Comparison of ENCODE assay signal across 10 cellular contexts in genomic region chr10:11335167-11335652, GRCh38.
DNase-seq lines count a peak whose midpoint lies in the region; ATAC-seq and TF ChIP-seq lines count a peak whose summit lies in the region.
"Had no signal": no experiment of that assay in that cellular context is flagged by ENCODE, and none has a peak within 500 bp of the region (broad histone marks: within the 10 kb centered on the region; RNA-seq: fewer than 3 reads in every experiment).

No MANE protein-coding gene starts in this region.

- H3K4me1 Mint-ChIP-seq in activated CD8-positive, alpha-beta T cell treated with anti-CD3 and anti-CD28 coated beads, Interleukin-2, amount 10 ng/mL, durations not matched to agents 7 days and 5 days (ENCODE audit: low read depth): peaks cover 17% of the 10 kb centered on the region
- H3K4me1 Mint-ChIP-seq in immature natural killer cell: peaks cover 35 to 67% of the 10 kb centered on the region in 2 donors
- H3K4me1 Mint-ChIP-seq in Calu3 (ENCODE audit: low read depth, unreplicated experiment): no peaks in the 10 kb centered on the region

- H3K36me3 ChIP-seq in heart left ventricle (peaks cover 0 to 33% (median 8%) of the 10 kb centered on the region in 9 donors), left ventricle myocardium inferior (peaks cover 13% of the 10 kb centered on the region), upper lobe of left lung (peaks cover 0 to 17% (median 4%) of the 10 kb centered on the region in 4 donors)
- H3K36me3 ChIP-seq: gastrocnemius medialis had no signal

- TF ChIP-seq POLR2A in heart left ventricle (IDR thresholded peaks at IDR 0.05) (no peak), upper lobe of left lung (IDR thresholded peaks at IDR 0.05) (no peak)

- no peaks in the 10 kb centered on the region for H3K9me3 ChIP-seq in heart left ventricle
- H3K9me3 ChIP-seq in left ventricle myocardium inferior (replicated peaks): no peaks in the 10 kb centered on the region
- no peaks in the 10 kb centered on the region for H3K9me3 ChIP-seq in upper lobe of left lung
- H3K9me3 ChIP-seq: gastrocnemius medialis had no signal

- intact Hi-C loops in heart left ventricle (cut with DNase I) (no loop called here), left ventricle myocardium inferior (cut with micrococcal nuclease) (no loop called here), Calu3 (cut with micrococcal nuclease; ENCODE audit: unreplicated experiment) (no loop called here)

- H3K4me3 ChIP-seq in heart left ventricle: no peak overlapping the region
- no peak overlapping the region for H3K4me3 ChIP-seq in left ventricle myocardium inferior
- no peak overlapping the region for H3K4me3 ChIP-seq in upper lobe of left lung
- H3K4me3 ChIP-seq: gastrocnemius medialis had no signal

- CTCF ChIA-PET in activated CD8-positive, alpha-beta T cell treated with anti-CD3 and anti-CD28 coated beads, Interleukin-2, amount 10 ng/mL, durations not matched to agents 7 days and 5 days (lab: Charles Lee): no interaction called here
- CTCF ChIA-PET in Calu3 (lab: Charles Lee): no interaction called here

- no peaks in the 10 kb centered on the region for H3K9me3 Mint-ChIP-seq in activated CD8-positive, alpha-beta T cell treated with anti-CD3 and anti-CD28 coated beads, Interleukin-2, amount 10 ng/mL, durations not matched to agents 7 days and 5 days (ENCODE audit: insufficient read depth)
- H3K9me3 Mint-ChIP-seq in immature natural killer cell: no peaks in the 10 kb centered on the region
- H3K9me3 Mint-ChIP-seq in Calu3 (ENCODE audit: low read depth, unreplicated experiment): no peaks in the 10 kb centered on the region

- WGBS in heart left ventricle, 4 donors: 52 to 65% (median 54%) methylated on average over 12 of the region's 12 CpGs
- 50 to 56% methylated on average over 12 of the region's 12 CpGs for WGBS in upper lobe of left lung, 2 donors

- ATAC-seq in heart left ventricle: peak in 3 of 4 donors; percentile 46 to 71 (median 69)
- no peak for ATAC-seq in activated CD8-positive, alpha-beta T cell treated with anti-CD3 and anti-CD28 coated beads, Interleukin-2, amount 10 ng/mL, durations not matched to agents 7 days and 5 days
- peak; percentile 32 to 78 for ATAC-seq in upper lobe of left lung (ENCODE audit: low FRiP score in 2 of 2)
- ATAC-seq in GM19395 (IDR thresholded peaks at IDR 0.05; ENCODE audit: unreplicated experiment): no peak
- ATAC-seq: gastrocnemius medialis had no signal

- no peak for TF ChIP-seq EP300 in upper lobe of left lung (IDR thresholded peaks at IDR 0.05)

- H3K4me1 ChIP-seq in heart left ventricle (peaks cover 3 to 49% (median 24%) of the 10 kb centered on the region in 12 donors), left ventricle myocardium inferior (peaks cover 46% of the 10 kb centered on the region), upper lobe of left lung (peaks cover 3 to 17% (median 7%) of the 10 kb centered on the region in 4 donors)

- no TSS peak for BruUV-seq in Calu3 (replicated peaks; lab: Mats Ljungman, UMichigan)

- POLR2A ChIA-PET in activated CD8-positive, alpha-beta T cell treated with anti-CD3 and anti-CD28 coated beads, Interleukin-2, amount 10 ng/mL, durations not matched to agents 7 days and 5 days (lab: Charles Lee): interaction anchor here (0.6 to 0.9 kb wide), 2 partner anchors 9 to 11 kb away, joined by 3 read pairs; no protein-coding TSS in a partner anchor

- no peaks in the 10 kb centered on the region for H3K27me3 Mint-ChIP-seq in activated CD8-positive, alpha-beta T cell treated with anti-CD3 and anti-CD28 coated beads, Interleukin-2, amount 10 ng/mL, durations not matched to agents 7 days and 5 days (ENCODE audit: low read depth)
- H3K27me3 Mint-ChIP-seq in immature natural killer cell (ENCODE audit: low read depth in 3 of 3): peaks cover 31 to 46% (median 41%) of the 10 kb centered on the region in 3 donors
- peaks cover 71% of the 10 kb centered on the region for H3K27me3 Mint-ChIP-seq in Calu3 (ENCODE audit: unreplicated experiment)

- H3K4me3 Mint-ChIP-seq in activated CD8-positive, alpha-beta T cell treated with anti-CD3 and anti-CD28 coated beads, Interleukin-2, amount 10 ng/mL, durations not matched to agents 7 days and 5 days: no peak overlapping the region
- H3K4me3 Mint-ChIP-seq in immature natural killer cell (peak overlapping the region in 1 of 5 donors; percentile 13), Calu3 (ENCODE audit: low read depth, unreplicated experiment) (no peak overlapping the region)

- H3K36me3 Mint-ChIP-seq in activated CD8-positive, alpha-beta T cell treated with anti-CD3 and anti-CD28 coated beads, Interleukin-2, amount 10 ng/mL, durations not matched to agents 7 days and 5 days (ENCODE audit: low read depth): peaks cover 46% of the 10 kb centered on the region
- peaks cover 10 to 37% (median 22%) of the 10 kb centered on the region in 3 donors for H3K36me3 Mint-ChIP-seq in immature natural killer cell
- H3K36me3 Mint-ChIP-seq in Calu3 (ENCODE audit: insufficient read depth, unreplicated experiment): no peaks in the 10 kb centered on the region

- H3K27ac ChIP-seq in heart left ventricle (peak overlapping the region in 1 of 12 donors; percentile 23), left ventricle myocardium inferior (replicated peaks) (no peak overlapping the region), upper lobe of left lung (no peak overlapping the region)
- H3K27ac ChIP-seq: gastrocnemius medialis had no signal

- H3K27me3 ChIP-seq in heart left ventricle: no peaks in the 10 kb centered on the region
- H3K27me3 ChIP-seq in left ventricle myocardium inferior (ENCODE audit: low read depth): no peaks in the 10 kb centered on the region
- H3K27me3 ChIP-seq in upper lobe of left lung: no peaks in the 10 kb centered on the region
- H3K27me3 ChIP-seq: gastrocnemius medialis had no signal

- TF ChIP-seq CTCF in heart left ventricle (IDR thresholded peaks at IDR 0.05) (no peak), left ventricle myocardium inferior (IDR thresholded peaks at IDR 0.05; ENCODE audit: borderline replicate concordance) (no peak), upper lobe of left lung (IDR thresholded peaks at IDR 0.05) (no peak), Calu3 (IDR thresholded peaks at IDR 0.05; ENCODE audit: unreplicated experiment) (no peak)

- H3K27ac Mint-ChIP-seq in activated CD8-positive, alpha-beta T cell treated with anti-CD3 and anti-CD28 coated beads, Interleukin-2, amount 10 ng/mL, durations not matched to agents 7 days and 5 days: peak overlapping the region; percentile 21
- H3K27ac Mint-ChIP-seq in immature natural killer cell: peak overlapping the region; percentile 63 to 86 (median 78)
- H3K27ac Mint-ChIP-seq in Calu3 (ENCODE audit: unreplicated experiment): no peak overlapping the region

- DNase-seq in heart left ventricle: peak in 1 of 5 donors; percentile 54
- no peak for DNase-seq in left ventricle myocardium inferior
- DNase-seq in activated CD8-positive, alpha-beta T cell treated with anti-CD3 and anti-CD28 coated beads, Interleukin-2, amount 10 ng/mL, durations not matched to agents 7 days and 5 days: no peak
- no peak for DNase-seq in immature natural killer cell
- peak; percentile 50 to 53 for DNase-seq in upper lobe of left lung
- no peak for DNase-seq in DMS153 treated with DMSO at 0.1 percent for 48 hours (lab: John Stamatoyannopoulos, UW; ENCODE audit: unreplicated experiment)
- DNase-seq in Calu3: no peak
- DNase-seq: gastrocnemius medialis, NCI-H1417 had no signal

Comparison
In these comparisons a context has a peak if more than half of its experiments do, and no peak if none do; other contexts are left out.
1. ATAC-seq: peak in heart left ventricle (3 of 4) and upper lobe of left lung (2 of 2); none in activated CD8-positive, alpha-beta T cell treated with anti-CD3 and anti-CD28 coated beads, Interleukin-2, amount 10 ng/mL, durations not matched to agents 7 days and 5 days (single experiment) and GM19395 (single experiment).
2. DNase-seq: peak in upper lobe of left lung (2 of 2); none in left ventricle myocardium inferior (single experiment), activated CD8-positive, alpha-beta T cell treated with anti-CD3 and anti-CD28 coated beads, Interleukin-2, amount 10 ng/mL, durations not matched to agents 7 days and 5 days (single experiment), immature natural killer cell (0 of 3), DMS153 treated with DMSO at 0.1 percent for 48 hours (single experiment) and Calu3 (single experiment).